Comparison of ENCODE assay signal across 8 cellular contexts in the genomic region with DNA sequence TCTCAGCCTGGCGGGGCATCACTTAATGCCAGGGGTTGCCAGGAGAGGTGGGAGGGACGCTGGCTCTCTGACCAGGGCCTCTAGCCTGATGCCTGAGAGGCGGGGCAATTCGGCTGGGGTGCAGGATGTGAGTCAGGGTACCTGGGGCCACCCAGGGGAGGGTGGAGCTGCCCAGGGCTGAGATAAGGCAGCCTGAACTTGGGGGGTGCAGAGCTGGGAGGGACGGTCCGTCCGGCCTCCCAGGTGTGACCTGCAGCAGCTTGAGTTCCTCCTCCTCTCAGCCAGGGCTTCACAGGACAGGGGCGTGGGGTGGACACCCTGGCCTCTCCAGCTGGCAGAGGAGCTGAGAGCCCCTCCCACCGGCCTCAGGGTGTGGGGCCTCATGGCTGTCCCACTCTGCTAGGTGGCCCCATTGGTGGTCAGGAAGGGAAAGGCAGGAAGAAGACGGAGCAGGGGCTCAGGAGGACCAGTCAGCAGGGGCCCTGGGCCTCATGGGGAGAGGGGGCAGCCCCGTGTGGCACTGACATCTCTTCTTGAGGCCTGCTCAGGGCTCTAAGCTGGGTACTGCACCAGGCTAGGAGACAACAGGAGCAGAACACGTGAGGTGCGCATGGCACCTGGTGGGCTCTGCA. TPM values are rescaled to one million over a fixed set of nuclear protein-coding genes. Genes with fewer than 3 reads are reported as not detected.
DNase-seq lines count a peak whose midpoint lies in the region; ATAC-seq, FAIRE-seq and TF ChIP-seq lines count a peak whose summit lies in the region.

No MANE protein-coding gene starts in this region.

- POLR2A ChIA-PET in SK-N-SH (lab: Yijun Ruan, JAX): no interaction called here

- no peak overlapping the region for H2BK120ac ChIP-seq in neuronal stem cell (ENCODE audit: low read depth, low read length)

- H3K4ac ChIP-seq in neuronal stem cell (ENCODE audit: low read length): peak overlapping the region; percentile 77

- no peak for FAIRE-seq in GM12892 (lab: Jason Lieb, UNC)

- TF ChIP-seq CTCF in SK-N-SH (IDR thresholded peaks at IDR 0.05) (no peak), colonic mucosa (IDR thresholded peaks at IDR 0.05) (no peak)

- TF ChIP-seq EP300 in SK-N-SH (IDR thresholded peaks at IDR 0.05; ENCODE audit: borderline replicate concordance in 1 of 2, low read depth in 1 of 2, low read length in 1 of 2): no peak

- peak overlapping the region; percentile 97 for H2BK12ac ChIP-seq in neuronal stem cell (ENCODE audit: low read length)

- peak overlapping the region; percentile 11 for H2BK5ac ChIP-seq in neuronal stem cell (ENCODE audit: low read length)

- no peak for TF ChIP-seq POLR2A in GM12892 (IDR thresholded peaks at IDR 0.05; ENCODE audit: low read depth, low read length)

- peak overlapping the region; percentile 92 for H3K18ac ChIP-seq in neuronal stem cell (ENCODE audit: low read length)

- H3K23ac ChIP-seq in neuronal stem cell (ENCODE audit: low read depth, low read length, poor library complexity): peak overlapping the region; percentile 81

- H4K8ac ChIP-seq in neuronal stem cell (ENCODE audit: low read depth, low read length): peak overlapping the region; percentile 72

- peak overlapping the region; percentile 42 for H3K14ac ChIP-seq in neuronal stem cell (ENCODE audit: low read length)

- CTCF ChIA-PET in SK-N-SH (lab: Yijun Ruan, JAX): interaction anchor here (1.2 to 1.3 kb wide), 2 partner anchors 34 to 54 kb away, joined by 3 read pairs; no protein-coding TSS in a partner anchor

- peaks cover 8% of the 10 kb centered on the region for H3K79me1 ChIP-seq in neuronal stem cell (ENCODE audit: low read depth, low read length)

- H3K4me2 ChIP-seq in SK-N-SH: peak overlapping the region; percentile 93
- peak overlapping the region; percentile 93 for H3K4me2 ChIP-seq in neuronal stem cell (ENCODE audit: insufficient read depth, low read length, poor library complexity, severe bottlenecking)

- H4K91ac ChIP-seq in neuronal stem cell (ENCODE audit: low read depth, low read length, poor library complexity): peak overlapping the region; percentile 22

- H3K4me1 ChIP-seq in SK-N-SH (ENCODE audit: control insufficient read depth in 1 of 2, insufficient read depth in 2 of 2, low read depth in 1 of 2, low read length in 1 of 2): peaks cover 22 to 28% of the 10 kb centered on the region in 2 experiments; a peak in 3 of 4 replicates
- peaks cover 23% of the 10 kb centered on the region for H3K4me1 ChIP-seq in colonic mucosa
- peaks cover 28 to 33% of the 10 kb centered on the region in 2 donors for H3K4me1 ChIP-seq in neuronal stem cell (ENCODE audit: control insufficient read depth in 2 of 2, insufficient read depth in 1 of 2, low read depth in 1 of 2, low read length in 2 of 2)

- H2AFZ ChIP-seq in SK-N-SH (ENCODE audit: low read depth) (no peak overlapping the region), neuronal stem cell (ENCODE audit: low read length) (peak overlapping the region; percentile 99)

- H3K9me3 ChIP-seq in SK-N-SH (no peaks in the 10 kb centered on the region), colonic mucosa (no peaks in the 10 kb centered on the region), neuronal stem cell (replicated peaks in 1 of 2; ENCODE audit: control insufficient read depth in 2 of 2, insufficient read depth in 1 of 2, low read depth in 1 of 2, low read length in 2 of 2) (no peaks in the 10 kb centered on the region)

- H3K9ac ChIP-seq in SK-N-SH: peak overlapping the region; percentile 88
- peak overlapping the region; percentile 97 to 99 for H3K9ac ChIP-seq in colonic mucosa (ENCODE audit: low read depth in 2 of 2, low read length in 2 of 2)
- H3K9ac ChIP-seq in neuronal stem cell (ENCODE audit: low read depth, low read length, poor library complexity): no peak overlapping the region

- no peaks in the 10 kb centered on the region for H3K27me3 ChIP-seq in SK-N-SH (ENCODE audit: insufficient read depth)
- H3K27me3 ChIP-seq in colonic mucosa: no peaks in the 10 kb centered on the region
- H3K27me3 ChIP-seq in neuronal stem cell (ENCODE audit: control insufficient read depth in 3 of 3, insufficient read depth in 3 of 3, low read depth in 1 of 3, low read length in 3 of 3): no peaks in the 10 kb centered on the region

- H4K20me1 ChIP-seq in SK-N-SH (ENCODE audit: insufficient read depth): 0 out of 2 replicates have a peak, but pooled peaks cover 5% of the 10 kb centered on the region

- H3K36me3 ChIP-seq in SK-N-SH (replicated peaks in 1 of 2; ENCODE audit: control insufficient read depth in 1 of 2, insufficient read depth in 2 of 2, low read length in 1 of 2) (peaks cover 9 to 24% of the 10 kb centered on the region in 2 experiments), colonic mucosa (no peaks in the 10 kb centered on the region), neuronal stem cell (replicated peaks in 1 of 2; ENCODE audit: control insufficient read depth in 2 of 2, insufficient read depth in 2 of 2, low read length in 2 of 2) (peaks cover 7 to 27% of the 10 kb centered on the region in 2 donors)

- H3K79me2 ChIP-seq in SK-N-SH (ENCODE audit: insufficient read depth): peaks cover 31% of the 10 kb centered on the region

- H3K9me2 ChIP-seq in SK-N-SH: no peaks in the 10 kb centered on the region

- no peak for TF ChIP-seq RAD21 in SK-N-SH (IDR thresholded peaks at IDR 0.05; ENCODE audit: low read length)

- peak overlapping the region; percentile 52 for H2BK15ac ChIP-seq in neuronal stem cell (ENCODE audit: low read length)

- no peak for ATAC-seq in GM21723 (IDR thresholded peaks at IDR 0.05; ENCODE audit: unreplicated experiment)

- peak; percentile 27 for DNase-seq in GM12892 (ENCODE audit: insufficient read length)
- DNase-seq in SK-N-SH: peak; percentile 63
- peak; percentile 44 for DNase-seq in colonic mucosa
- DNase-seq in neuronal stem cell (ENCODE audit: low spot score): no peak
- DNase-seq in NCI-H748 treated with DMSO at 0.1 percent for 48 hours (lab: John Stamatoyannopoulos, UW): no peak
- DNase-seq in NCI-H345 (lab: John Stamatoyannopoulos, UW): no peak
- no peak for DNase-seq in hippocampal formation (lab: John Stamatoyannopoulos, UW)

- peak overlapping the region; percentile 77 for H2AK5ac ChIP-seq in neuronal stem cell (ENCODE audit: low read depth, low read length)

- peak overlapping the region; percentile 93 for H3K4me3 ChIP-seq in SK-N-SH (ENCODE audit: low read depth in 2 of 2, low read length in 1 of 2)
- peak overlapping the region; percentile 93 for H3K4me3 ChIP-seq in colonic mucosa
- H3K4me3 ChIP-seq in neuronal stem cell (ENCODE audit: low read length in 2 of 2): peak overlapping the region; percentile 27 to 96

- intact Hi-C loops in colonic mucosa (cut with DNase I): loop anchor here (5.0 kb wide), 1 partner anchor 41 kb away; the partner anchor contains the start of genes PRDX5 and TRMT112

- WGBS in SK-N-SH (ENCODE audit: low lambda C conversion rate): 57% methylated on average over 3 of the region's 13 CpGs
- no CpG with 5 or more reads among the region's 13 CpGs for WGBS in neuronal stem cell (ENCODE audit: extremely low coverage in 2 of 2, insufficient read length in 2 of 2, insufficient replicate concordance in 1 of 2), 2 donors

- H3F3A ChIP-seq in SK-N-SH (replicated peaks; ENCODE audit: insufficient read depth): peaks cover 15% of the 10 kb centered on the region

- H3K27ac ChIP-seq in SK-N-SH (ENCODE audit: low read depth in 2 of 2, low read length in 1 of 2) (peak overlapping the region; percentile 76 to 82), colonic mucosa (peak overlapping the region; percentile 75), neuronal stem cell (replicated peaks; ENCODE audit: low read length) (no peak overlapping the region)

TF ChIP-seq in SK-N-SH, 30 proteins besides CTCF, POLR2A, EP300 and RAD21 (continues in another document):
- TF ChIP-seq JUND (IDR thresholded peaks at IDR 0.05) (no peak), TEAD4 (IDR thresholded peaks at IDR 0.05; ENCODE audit: borderline replicate concordance, insufficient read depth) (no peak), ELF1 (IDR thresholded peaks at IDR 0.05) (no peak)
- TF ChIP-seq, protein P1, sequence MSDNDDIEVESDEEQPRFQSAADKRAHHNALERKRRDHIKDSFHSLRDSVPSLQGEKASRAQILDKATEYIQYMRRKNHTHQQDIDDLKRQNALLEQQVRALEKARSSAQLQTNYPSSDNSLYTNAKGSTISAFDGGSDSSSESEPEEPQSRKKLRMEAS (IDR thresholded peaks at IDR 0.05; ENCODE audit: low read depth): no peak

RNA-seq across cellular contexts. Expression of gene RPS6KA4, which starts 0.9 kb away (rescaled TPM):
- polyA plus RNA-seq in GM12892 (2012; ENCODE audit: missing spikeins): 9.3 TPM
- polyA plus RNA-seq in SK-N-SH (2012; rRNA removed): 43.4 and 44.7 TPM in 2 replicates
- polyA plus RNA-seq in SK-N-SH (2012; cell fraction: cytosol; rRNA removed): 15.4 and 27.8 TPM in 2 replicates
- polyA plus RNA-seq in SK-N-SH (2012; cell fraction: nucleus; rRNA removed): 86.8 and 120 TPM in 2 replicates
- total RNA-seq in colonic mucosa: 10 to 100 TPM; 28.9 to 59.1 TPM
- 5.7 TPM for polyA plus RNA-seq in neuronal stem cell (2013, experiment 1 of 2)
- polyA plus RNA-seq in neuronal stem cell (2013, experiment 2 of 2): 5.0 TPM

RNA-seq across cellular contexts. Expression of gene CCDC88B, which starts 18.0 kb away (rescaled TPM):
- 39.1 TPM for polyA plus RNA-seq in GM12892 (2012; ENCODE audit: missing spikeins)
- polyA plus RNA-seq in SK-N-SH (2012; rRNA removed): 2.4 and 3.4 TPM in 2 replicates
- 1.3 and 2.7 TPM in 2 replicates for polyA plus RNA-seq in SK-N-SH (2012; cell fraction: cytosol; rRNA removed)
- 1.5 and 4.3 TPM in 2 replicates for polyA plus RNA-seq in SK-N-SH (2012; cell fraction: nucleus; rRNA removed)
- total RNA-seq in colonic mucosa: 10 to 100 TPM; 15.0 to 52.2 TPM
- polyA plus RNA-seq in neuronal stem cell (2013, experiment 1 of 2): 4.0 TPM
- polyA plus RNA-seq in neuronal stem cell (2013, experiment 2 of 2): 4.5 TPM

RNA-seq across cellular contexts. Expression of gene PRDX5, which starts 40.1 kb away (rescaled TPM):
- polyA plus RNA-seq in GM12892 (2012; ENCODE audit: missing spikeins): 226 TPM
- 875 and 1,000 TPM in 2 replicates for polyA plus RNA-seq in SK-N-SH (2012; rRNA removed)
- 911 and 944 TPM in 2 replicates for polyA plus RNA-seq in SK-N-SH (2012; cell fraction: cytosol; rRNA removed)
- 283 and 326 TPM in 2 replicates for polyA plus RNA-seq in SK-N-SH (2012; cell fraction: nucleus; rRNA removed)
- total RNA-seq in colonic mucosa: 100 to 1,000 TPM; 301 to 425 TPM
- polyA plus RNA-seq in neuronal stem cell (2013, experiment 1 of 2): 142 TPM
- polyA plus RNA-seq in neuronal stem cell (2013, experiment 2 of 2): 136 TPM

RNA-seq across cellular contexts. Expression of gene TRMT112, which starts 40.7 kb away (rescaled TPM):
- polyA plus RNA-seq in GM12892 (2012; ENCODE audit: missing spikeins): 253 TPM
- polyA plus RNA-seq in SK-N-SH (2012; rRNA removed): 649 and 699 TPM in 2 replicates
- polyA plus RNA-seq in SK-N-SH (2012; cell fraction: cytosol; rRNA removed): 528 and 601 TPM in 2 replicates
- polyA plus RNA-seq in SK-N-SH (2012; cell fraction: nucleus; rRNA removed): 225 and 384 TPM in 2 replicates
- total RNA-seq in colonic mucosa: 100 to 1,000 TPM in 1 of 2 donors, 10 to 100 TPM in 1; 75.9 to 184 TPM
- polyA plus RNA-seq in neuronal stem cell (2013, experiment 1 of 2): 529 TPM
- polyA plus RNA-seq in neuronal stem cell (2013, experiment 2 of 2): 505 TPM

RNA-seq across cellular contexts. Expression of gene ESRRA, which starts 52.7 kb away (rescaled TPM):
- 8.9 TPM for polyA plus RNA-seq in GM12892 (2012; ENCODE audit: missing spikeins)
- 27.8 and 31.7 TPM in 2 replicates for polyA plus RNA-seq in SK-N-SH (2012; rRNA removed)
- 24.0 and 31.6 TPM in 2 replicates for polyA plus RNA-seq in SK-N-SH (2012; cell fraction: cytosol; rRNA removed)
- polyA plus RNA-seq in SK-N-SH (2012; cell fraction: nucleus; rRNA removed): 42.5 and 71.4 TPM in 2 replicates
- 100 to 1,000 TPM; 150 to 187 TPM for total RNA-seq in colonic mucosa
- 5.3 TPM for polyA plus RNA-seq in neuronal stem cell (2013, experiment 1 of 2)
- 5.6 TPM for polyA plus RNA-seq in neuronal stem cell (2013, experiment 2 of 2)

Comparison
In these comparisons a context has a peak if more than half of its experiments do, and no peak if none do; other contexts are left out.
1. DNase-seq: peak in GM12892 (single experiment), SK-N-SH (single experiment) and colonic mucosa (single experiment); none in neuronal stem cell (single experiment), NCI-H748 treated with DMSO at 0.1 percent for 48 hours (single experiment), NCI-H345 (single experiment) and hippocampal formation (0 of 2).
2. Peak in every context shown above with its lines, with median percentiles within 50 percentile points of each other: H3K4me3 ChIP-seq.